Comparison of ENCODE assay signal across 21 cellular contexts in genomic region chr12:2631613-2632350, GRCh38.
DNase-seq lines count a peak whose midpoint lies in the region; ATAC-seq and TF ChIP-seq lines count a peak whose summit lies in the region.
"Had no signal": no experiment of that assay in that cellular context is flagged by ENCODE, and none has a peak within 500 bp of the region (broad histone marks: within the 10 kb centered on the region; RNA-seq: fewer than 3 reads in every experiment).

No MANE protein-coding gene starts in this region.

- no TSS peak for BruUV-seq in Calu3 (replicated peaks; lab: Mats Ljungman, UMichigan)

- no peak for TF ChIP-seq POLR2A in upper lobe of left lung (IDR thresholded peaks at IDR 0.05)

- H3K4me1 ChIP-seq in left ventricle myocardium inferior (peaks cover 15% of the 10 kb centered on the region), upper lobe of left lung (no peaks in the 10 kb centered on the region)

- intact Hi-C loops in left ventricle myocardium inferior (cut with micrococcal nuclease) (no loop called here), Calu3 (cut with micrococcal nuclease; ENCODE audit: unreplicated experiment) (no loop called here)

- H3K27me3 ChIP-seq in left ventricle myocardium inferior (ENCODE audit: low read depth) (no peaks in the 10 kb centered on the region), upper lobe of left lung (no peaks in the 10 kb centered on the region)
- H3K27me3 ChIP-seq: MG63 had no signal

- H3K36me3 ChIP-seq in left ventricle myocardium inferior (peaks cover 33% of the 10 kb centered on the region), upper lobe of left lung (no peaks in the 10 kb centered on the region)
- H3K36me3 ChIP-seq: MG63 had no signal

- no peak overlapping the region for H3K4me3 ChIP-seq in left ventricle myocardium inferior
- H3K4me3 ChIP-seq in upper lobe of left lung = no peak overlapping the region
- H3K4me3 ChIP-seq: K562, lung, MG63 had no signal

- CTCF ChIA-PET in Calu3 (lab: Charles Lee) = no interaction called here

- H3K27me3 Mint-ChIP-seq in osteocyte (ENCODE audit: unreplicated experiment) (no peaks in the 10 kb centered on the region), Calu3 (ENCODE audit: unreplicated experiment) (peaks cover 95% of the 10 kb centered on the region)

- 61 to 70% methylated on average over 16 of the region's 16 CpGs for WGBS in upper lobe of left lung, 2 donors

- H3K9me3 ChIP-seq in left ventricle myocardium inferior (replicated peaks) = no peaks in the 10 kb centered on the region
- H3K9me3 ChIP-seq in upper lobe of left lung = no peaks in the 10 kb centered on the region
- H3K9me3 ChIP-seq: MG63 had no signal

- ATAC-seq in upper lobe of left lung (ENCODE audit: low FRiP score in 2 of 2) (no peak), HG03159 (IDR thresholded peaks at IDR 0.05; ENCODE audit: unreplicated experiment) (no peak)
- ATAC-seq: K562 had no signal

- H3K4me1 Mint-ChIP-seq in osteocyte (ENCODE audit: unreplicated experiment) (peaks cover 33% of the 10 kb centered on the region), Calu3 (ENCODE audit: low read depth, unreplicated experiment) (peaks cover 22% of the 10 kb centered on the region)

- H3K4me3 Mint-ChIP-seq in osteocyte (ENCODE audit: unreplicated experiment) (no peak overlapping the region), Calu3 (ENCODE audit: low read depth, unreplicated experiment) (no peak overlapping the region)
- H3K4me3 Mint-ChIP-seq: activated naive CD8-positive, alpha-beta T cell; stimulated activated naive CD8-positive, alpha-beta T cell treated with anti-CD3 and anti-CD28 coated beads, Interleukin-15, Interleukin-2, amounts not matched to agents 100 ng/mL and 50 ng/mL, for 24 hours had no signal

- peaks cover 40% of the 10 kb centered on the region for H3K36me3 Mint-ChIP-seq in osteocyte (ENCODE audit: unreplicated experiment)
- peaks cover 4% of the 10 kb centered on the region for H3K36me3 Mint-ChIP-seq in Calu3 (ENCODE audit: insufficient read depth, unreplicated experiment)
- H3K36me3 Mint-ChIP-seq: activated naive CD8-positive, alpha-beta T cell had no signal

- no peaks in the 10 kb centered on the region for H3K9me3 Mint-ChIP-seq in osteocyte (ENCODE audit: unreplicated experiment)
- H3K9me3 Mint-ChIP-seq in Calu3 (ENCODE audit: low read depth, unreplicated experiment) = no peaks in the 10 kb centered on the region
- H3K9me3 Mint-ChIP-seq: activated T-helper 2 cell treated with anti-CD3 and anti-CD28 coated beads, Interferon-gamma antibody, Interleukin-2, Interleukin-4, amounts not matched to agents 10 μg/mL and 5 μg/mL and 100 μg/mL, durations not matched to agents 14 hours and 24 hours and 36 hours; stimulated activated naive CD8-positive, alpha-beta T cell treated with anti-CD3 and anti-CD28 coated beads, Interleukin-15, Interleukin-2, amounts not matched to agents 100 ng/mL and 50 ng/mL, for 24 hours had no signal

- H3K27ac Mint-ChIP-seq in osteocyte (ENCODE audit: unreplicated experiment) (peak overlapping the region; percentile 57), Calu3 (ENCODE audit: unreplicated experiment) (no peak overlapping the region)
- H3K27ac Mint-ChIP-seq: activated naive CD8-positive, alpha-beta T cell; activated T-helper 2 cell treated with anti-CD3 and anti-CD28 coated beads, Interferon-gamma antibody, Interleukin-2, Interleukin-4, amounts not matched to agents 10 μg/mL and 5 μg/mL and 100 μg/mL, durations not matched to agents 14 hours and 24 hours and 36 hours; stimulated activated naive CD8-positive, alpha-beta T cell treated with anti-CD3 and anti-CD28 coated beads, Interleukin-15, Interleukin-2, amounts not matched to agents 100 ng/mL and 50 ng/mL, for 24 hours had no signal

- DNase-seq in caudate nucleus (lab: John Stamatoyannopoulos, UW) = no peak
- peak; percentile 42 for DNase-seq in left ventricle myocardium inferior
- DNase-seq in osteocyte (ENCODE audit: extremely low spot score, unreplicated experiment) = no peak
- DNase-seq in upper lobe of left lung = no peak
- no peak for DNase-seq in kidney tubule cell (ENCODE audit: low spot score)
- no peak for DNase-seq in Calu3
- DNase-seq: activated CD4-positive, alpha-beta T cell treated with anti-CD3 and anti-CD28 coated beads, Interleukin-2, amount 50 U/mL, for 1 hour; activated CD8-positive, alpha-beta memory T cell treated with anti-CD3 and anti-CD28 coated beads, Interleukin-2, amount 50 U/mL, for 4 hours; DMS 273 treated with DMSO at 0.1 percent for 48 hours; glutamatergic neuron; MG63; NCI-H1436; NCI-H69 had no signal

- TF ChIP-seq EP300 in upper lobe of left lung (IDR thresholded peaks at IDR 0.05) = peak in 1 of 4 donors; percentile 15

- peak overlapping the region; percentile 54 for H3K27ac ChIP-seq in caudate nucleus (ENCODE audit: low read depth, low read length)
- peak overlapping the region; percentile 81 for H3K27ac ChIP-seq in left ventricle myocardium inferior (replicated peaks)
- peak overlapping the region; percentile 7 to 49 (median 16) for H3K27ac ChIP-seq in upper lobe of left lung
- H3K27ac ChIP-seq: C4-2B, RWPE1 had no signal

- TF ChIP-seq CTCF in left ventricle myocardium inferior (IDR thresholded peaks at IDR 0.05; ENCODE audit: borderline replicate concordance) = no peak
- TF ChIP-seq CTCF in osteocyte (IDR thresholded peaks at IDR 0.05) = no peak
- no peak for TF ChIP-seq CTCF in upper lobe of left lung (IDR thresholded peaks at IDR 0.05)
- no peak for TF ChIP-seq CTCF in Calu3 (IDR thresholded peaks at IDR 0.05; ENCODE audit: unreplicated experiment)

Comparison
In these comparisons a context has a peak if more than half of its experiments do, and no peak if none do; other contexts are left out.
1. H3K27ac ChIP-seq: peak in every context shown above with its lines; median percentile 81 in left ventricle myocardium inferior; 54 in caudate nucleus; 16 in upper lobe of left lung.